ENCODE assay signal across 28 cellular contexts in the genomic region with DNA sequence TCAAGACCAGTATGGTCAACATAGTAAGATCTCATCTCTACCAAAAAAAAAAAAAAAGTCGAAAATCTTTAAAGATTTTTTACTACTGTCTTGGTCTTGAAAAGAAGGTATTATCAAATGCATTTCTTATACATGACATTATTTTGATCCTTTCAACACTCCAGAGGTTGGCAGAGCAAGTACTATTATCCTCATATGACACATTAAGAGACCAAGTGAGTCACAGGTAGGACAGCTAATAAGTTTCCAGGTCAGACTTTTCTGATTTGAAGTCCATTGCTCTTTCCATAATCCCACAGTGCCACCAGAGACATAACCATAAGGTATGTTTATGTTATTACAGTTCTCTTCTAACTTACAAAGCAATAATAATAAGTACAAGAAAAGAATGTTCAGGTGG. TPM values are rescaled to one million over a fixed set of nuclear protein-coding genes. Genes with fewer than 3 reads are reported as not detected.
"Had no signal": no experiment of that assay in that cellular context is flagged by ENCODE, and none has a peak within 500 bp of the region (broad histone marks: within the 10 kb centered on the region; RNA-seq: fewer than 3 reads in every experiment).

No MANE protein-coding gene starts in this region.

- H3K27me3 Mint-ChIP-seq: activated B cell treated with CpG ODN at 0.5 μM for 24 hours; activated CD8-positive, alpha-beta T cell treated with anti-CD3 and anti-CD28 coated beads for 36 hours; activated T-helper 17 cell treated with anti-CD3 and anti-CD28 coated beads, Interleukin-2, amount 50 U/mL, for 72 hours; central memory CD8-positive, alpha-beta T cell; dendritic cell treated with granulocyte-macrophage colony-stimulating factor and Interleukin-4, amounts not matched to agents 40 ng/mL and 50 ng/mL, for 4 days; memory B cell; stimulated activated naive CD8-positive, alpha-beta T cell treated with anti-CD3 and anti-CD28 coated beads, Interleukin-15, Interleukin-2, amounts not matched to agents 100 ng/mL and 50 ng/mL, for 24 hours; T-helper 17 cell had no signal

- H3K4me3 Mint-ChIP-seq: activated B cell treated with CpG ODN at 0.5 μM for 24 hours; activated CD8-positive, alpha-beta T cell treated with anti-CD3 and anti-CD28 coated beads for 36 hours; activated T-cell treated with anti-CD3 and anti-CD28 coated beads, Interleukin-2, amount 50 U/mL, for 4 hours; activated T-helper 17 cell treated with anti-CD3 and anti-CD28 coated beads, Interleukin-2, amount 50 U/mL, for 72 hours; central memory CD8-positive, alpha-beta T cell; dendritic cell treated with granulocyte-macrophage colony-stimulating factor and Interleukin-4, amounts not matched to agents 40 ng/mL and 50 ng/mL, for 4 days; memory B cell; natural killer cell; stimulated activated effector memory CD8-positive, alpha-beta T cell treated with anti-CD3 and anti-CD28 coated beads, Interleukin-12 subunit alpha, Interleukin-12 subunit beta, amount 100 ng/mL, for 72 hours; stimulated activated naive CD8-positive, alpha-beta T cell treated with anti-CD3 and anti-CD28 coated beads, Interleukin-15, Interleukin-2, amounts not matched to agents 100 ng/mL and 50 ng/mL, for 24 hours; T-helper 17 cell had no signal

- H3K4me3 ChIP-seq: right lobe of liver, thoracic aorta had no signal

- DNase-seq: activated B cell treated with CpG ODN at 0.5 μM for 24 hours; activated CD4-positive, alpha-beta T cell treated with anti-CD3 and anti-CD28 coated beads, Interleukin-2, amount 50 U/mL, for 1 hour; activated CD8-positive, alpha-beta T cell treated with anti-CD3 and anti-CD28 coated beads for 36 hours; activated gamma-delta T cell treated with Interleukin-2 at 50 U/mL for 16 hours; activated naive CD4-positive, alpha-beta T cell treated with anti-CD3 and anti-CD28 coated beads, Interleukin-2, amount 50 U/mL, for 16 hours; activated T-cell treated with anti-CD3 and anti-CD28 coated beads, Interleukin-2, amount 50 U/mL, for 4 hours; amniotic stem cell; brain microvascular endothelial cell; head of caudate nucleus; hippocampal formation; kidney; natural killer cell; posterior cingulate gyrus; right lobe of liver; stimulated activated CD4-positive, alpha-beta T cell treated with anti-CD3 and anti-CD28 coated beads, Interleukin-12 subunit alpha, Interleukin-12 subunit beta, amount 100 ng/mL, for 4 hours; stimulated activated CD4-positive, alpha-beta T cell treated with anti-CD3 and anti-CD28 coated beads, Interleukin-4, amount 100 ng/mL, for 24 hours; T-helper 17 cell; T1000; trophoblast cell had no signal

- H3K27me3 ChIP-seq: brain microvascular endothelial cell, right lobe of liver had no signal

- H3K9me3 ChIP-seq: right lobe of liver, thoracic aorta had no signal

- H3K4me1 Mint-ChIP-seq: activated B cell treated with CpG ODN at 0.5 μM for 24 hours; stimulated activated effector memory CD8-positive, alpha-beta T cell treated with anti-CD3 and anti-CD28 coated beads, Interleukin-12 subunit alpha, Interleukin-12 subunit beta, amount 100 ng/mL, for 72 hours had no signal

- ATAC-seq: activated CD8-positive, alpha-beta T cell treated with anti-CD3 and anti-CD28 coated beads for 36 hours; activated T-cell treated with anti-CD3 and anti-CD28 coated beads, Interleukin-2, amount 50 U/mL, for 4 hours; activated T-helper 17 cell treated with anti-CD3 and anti-CD28 coated beads, Interleukin-2, amount 50 U/mL, for 72 hours; natural killer cell; right lobe of liver; stimulated activated effector memory CD8-positive, alpha-beta T cell treated with anti-CD3 and anti-CD28 coated beads, Interleukin-12 subunit alpha, Interleukin-12 subunit beta, amount 100 ng/mL, for 72 hours; T-helper 17 cell had no signal

- H3K4me1 ChIP-seq: right lobe of liver had no signal

- H3K27ac Mint-ChIP-seq: activated B cell treated with CpG ODN at 0.5 μM for 24 hours; activated CD8-positive, alpha-beta T cell treated with anti-CD3 and anti-CD28 coated beads for 36 hours; activated T-helper 17 cell treated with anti-CD3 and anti-CD28 coated beads, Interleukin-2, amount 50 U/mL, for 72 hours; dendritic cell treated with granulocyte-macrophage colony-stimulating factor and Interleukin-4, amounts not matched to agents 40 ng/mL and 50 ng/mL, for 4 days; memory B cell; natural killer cell; stimulated activated effector memory CD8-positive, alpha-beta T cell treated with anti-CD3 and anti-CD28 coated beads, Interleukin-12 subunit alpha, Interleukin-12 subunit beta, amount 100 ng/mL, for 72 hours; stimulated activated naive CD8-positive, alpha-beta T cell treated with anti-CD3 and anti-CD28 coated beads, Interleukin-15, Interleukin-2, amounts not matched to agents 100 ng/mL and 50 ng/mL, for 24 hours; T-helper 17 cell had no signal

- H3K9me3 Mint-ChIP-seq: activated B cell treated with CpG ODN at 0.5 μM for 24 hours; activated CD8-positive, alpha-beta T cell treated with anti-CD3 and anti-CD28 coated beads for 36 hours; activated T-cell treated with anti-CD3 and anti-CD28 coated beads, Interleukin-2, amount 50 U/mL, for 4 hours; activated T-helper 17 cell treated with anti-CD3 and anti-CD28 coated beads, Interleukin-2, amount 50 U/mL, for 72 hours; central memory CD8-positive, alpha-beta T cell; dendritic cell treated with granulocyte-macrophage colony-stimulating factor and Interleukin-4, amounts not matched to agents 40 ng/mL and 50 ng/mL, for 4 days; memory B cell; natural killer cell; stimulated activated effector memory CD8-positive, alpha-beta T cell treated with anti-CD3 and anti-CD28 coated beads, Interleukin-12 subunit alpha, Interleukin-12 subunit beta, amount 100 ng/mL, for 72 hours; stimulated activated naive CD8-positive, alpha-beta T cell treated with anti-CD3 and anti-CD28 coated beads, Interleukin-15, Interleukin-2, amounts not matched to agents 100 ng/mL and 50 ng/mL, for 24 hours had no signal

- H3K27ac ChIP-seq: brain microvascular endothelial cell, right lobe of liver, thoracic aorta had no signal

RNA-seq across cellular contexts. Expression of a gene that starts 56.4 kb away (rescaled TPM):
- total RNA-seq: epithelial cell of proximal tubule, fibroblast of villous mesenchyme had no signal
